Comparison of ENCODE assay signal across 1 cellular context in genomic region chr1:228022571-228023293, GRCh38.
TF ChIP-seq lines count a peak whose summit lies in the region.

No MANE protein-coding gene starts in this region.

TF ChIP-seq in GM23338, 12 proteins besides CTCF, POLR2A, EP300 and RAD21 (continued from another document):
- TF ChIP-seq ZNF462 (CRISPR knock-in tag; IDR thresholded peaks at IDR 0.05) (no peak), REST (IDR thresholded peaks at IDR 0.05; ENCODE audit: unreplicated experiment) (no peak), POLR2AphosphoS5 (IDR thresholded peaks at IDR 0.05; ENCODE audit: low read depth) (no peak), NANOG (IDR thresholded peaks at IDR 0.05; ENCODE audit: borderline replicate concordance) (no peak), EZH2phosphoT487 (IDR thresholded peaks at IDR 0.05; ENCODE audit: unreplicated experiment) (no peak), ZNF331 (CRISPR knock-in tag; IDR thresholded peaks at IDR 0.05; ENCODE audit: low read depth) (no peak)
